In genomic region chr2:200021449-200022114, GRCh38 we compare ENCODE assay signal across 1 cellular context.
TF ChIP-seq lines count a peak whose summit lies in the region.

No MANE protein-coding gene starts in this region.

TF ChIP-seq in GM12878, 131 proteins besides CTCF, POLR2A, EP300 and RAD21 (continued from another document):
- no peak for TF ChIP-seq E2F4 (IDR thresholded peaks at IDR 0.05; ENCODE audit: low read depth, low read length)
- no peak for TF ChIP-seq TBL1XR1 (IDR thresholded peaks at IDR 0.05; ENCODE audit: low read depth, low read length)
- no peak for TF ChIP-seq NR2C2 (IDR thresholded peaks at IDR 0.05; ENCODE audit: borderline replicate concordance, control insufficient read depth, insufficient read length, low read depth)
- no peak for TF ChIP-seq YBX1 (IDR thresholded peaks at IDR 0.05)
- TF ChIP-seq KDM1A (IDR thresholded peaks at IDR 0.05; ENCODE audit: borderline replicate concordance): no peak
